Comparison of ENCODE assay signal across 31 cellular contexts in the genomic region with DNA sequence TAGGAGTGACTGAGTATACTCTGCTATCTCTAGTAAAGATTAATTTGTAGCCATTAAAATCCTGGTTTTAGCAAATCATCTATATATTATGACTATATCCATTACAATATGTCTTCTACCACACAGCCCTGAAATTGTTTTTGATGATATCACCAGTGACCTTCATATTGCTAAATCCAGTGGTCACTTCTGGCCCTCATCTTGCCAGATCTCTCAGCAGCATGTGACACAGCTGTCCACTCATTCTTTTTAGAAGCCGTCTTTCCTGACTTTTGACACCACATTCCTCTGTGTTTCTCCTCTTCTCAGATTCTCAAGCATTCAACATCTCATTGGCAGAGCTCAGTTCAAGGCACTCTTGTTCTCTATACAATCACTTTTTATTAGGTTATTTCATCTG. TPM values are rescaled to one million over a fixed set of nuclear protein-coding genes. Genes with fewer than 3 reads are reported as not detected.
DNase-seq lines count a peak whose midpoint lies in the region; ATAC-seq, FAIRE-seq and TF ChIP-seq lines count a peak whose summit lies in the region.
"Had no signal": no experiment of that assay in that cellular context is flagged by ENCODE, and none has a peak within 500 bp of the region (broad histone marks: within the 10 kb centered on the region; RNA-seq: fewer than 3 reads in every experiment).

No MANE protein-coding gene starts in this region.

- H3K27me3 ChIP-seq in astrocyte (ENCODE audit: insufficient read depth, low read length) (no peaks in the 10 kb centered on the region), Karpas-422 (ENCODE audit: low read length) (no peaks in the 10 kb centered on the region), PC-9 (ENCODE audit: insufficient read depth, low read depth) (no peaks in the 10 kb centered on the region)
- H3K27me3 ChIP-seq: BLaER1 treated with 17β-estradiol and CSF1 and Interleukin-3, amounts not matched to agents 10 nM and 100 nM; gastrocnemius medialis; upper lobe of left lung had no signal

- no peaks in the 10 kb centered on the region for H3K4me1 Mint-ChIP-seq in astrocyte (ENCODE audit: low read depth, unreplicated experiment)

- H3K4me3 ChIP-seq in astrocyte (ENCODE audit: insufficient read depth, low read depth, low read length) (no peak overlapping the region), fibroblast of villous mesenchyme (ENCODE audit: low read depth, low read length) (no peak overlapping the region), Karpas-422 (ENCODE audit: low read length) (no peak overlapping the region), PC-9 (no peak overlapping the region)
- H3K4me3 ChIP-seq: BLaER1 treated with 17β-estradiol and CSF1 and Interleukin-3, amounts not matched to agents 10 nM and 100 nM; gastrocnemius medialis; mucosa of descending colon; prostate gland; upper lobe of left lung had no signal

- no peak for FAIRE-seq in astrocyte (lab: Jason Lieb, UNC)
- FAIRE-seq: G401.6 had no signal

- H3K79me2 ChIP-seq in astrocyte (ENCODE audit: insufficient read depth, low read length) (no peaks in the 10 kb centered on the region), Karpas-422 (ENCODE audit: low read length) (no peaks in the 10 kb centered on the region), PC-9 (ENCODE audit: low read depth) (no peaks in the 10 kb centered on the region)

- POLR2A ChIA-PET in PC-9 (lab: Charles Lee; ENCODE audit: unreplicated experiment), result interaction anchor here (0.5 kb wide), 1 partner anchor 60 kb away, joined by 10 read pairs; no protein-coding TSS in a partner anchor

- no peaks in the 10 kb centered on the region for H3K4me1 ChIP-seq in astrocyte (ENCODE audit: insufficient read depth, low read length)
- no peaks in the 10 kb centered on the region for H3K4me1 ChIP-seq in Karpas-422 (ENCODE audit: low read length)
- no peaks in the 10 kb centered on the region for H3K4me1 ChIP-seq in PC-9 (replicated peaks; ENCODE audit: insufficient read depth)
- H3K4me1 ChIP-seq: BLaER1 treated with 17β-estradiol and CSF1 and Interleukin-3, amounts not matched to agents 10 nM and 100 nM; gastrocnemius medialis; prostate gland; upper lobe of left lung had no signal

- TF ChIP-seq CTCF in astrocyte (IDR thresholded peaks at IDR 0.05; ENCODE audit: insufficient read depth, low read depth, low read length) (no peak), fibroblast of villous mesenchyme (IDR thresholded peaks at IDR 0.05; ENCODE audit: insufficient read depth, low read depth, low read length) (no peak), PC-9 (conservative IDR thresholded peaks at IDR 0.05) (no peak)

- H3K9me3 ChIP-seq in astrocyte (ENCODE audit: insufficient read depth, low read depth, low read length), result no peaks in the 10 kb centered on the region
- peaks cover 16% of the 10 kb centered on the region for H3K9me3 ChIP-seq in Karpas-422 (ENCODE audit: low read length)
- no peaks in the 10 kb centered on the region for H3K9me3 ChIP-seq in PC-9 (ENCODE audit: insufficient read depth, low read depth)
- H3K9me3 ChIP-seq: gastrocnemius medialis, mucosa of descending colon, prostate gland, upper lobe of left lung had no signal

- H3K4me2 ChIP-seq in astrocyte (ENCODE audit: low read length), result no peak overlapping the region
- no peak overlapping the region for H3K4me2 ChIP-seq in Karpas-422 (ENCODE audit: low read depth, low read length, poor library complexity, severe bottlenecking)
- no peak overlapping the region for H3K4me2 ChIP-seq in PC-9
- H3K4me2 ChIP-seq: BLaER1 treated with 17β-estradiol and CSF1 and Interleukin-3, amounts not matched to agents 10 nM and 100 nM had no signal

- H3K36me3 ChIP-seq in astrocyte (ENCODE audit: insufficient read depth, low read length), result no peaks in the 10 kb centered on the region
- H3K36me3 ChIP-seq in Karpas-422 (ENCODE audit: insufficient read depth, low read length), result no peaks in the 10 kb centered on the region
- H3K36me3 ChIP-seq in PC-9 (ENCODE audit: low read depth), result no peaks in the 10 kb centered on the region
- H3K36me3 ChIP-seq: gastrocnemius medialis, prostate gland, upper lobe of left lung had no signal

- no peaks in the 10 kb centered on the region for H3F3A ChIP-seq in PC-9 (ENCODE audit: insufficient read depth, low read depth)

- H3K9ac ChIP-seq in astrocyte (ENCODE audit: low read length), result no peak overlapping the region
- no peak overlapping the region for H3K9ac ChIP-seq in Karpas-422 (ENCODE audit: low read length)
- H3K9ac ChIP-seq: BLaER1 treated with 17β-estradiol and CSF1 and Interleukin-3, amounts not matched to agents 10 nM and 100 nM had no signal

- no TSS peak for BruUV-seq in PC-9 (replicated peaks; lab: Mats Ljungman, UMichigan)

- CTCF ChIA-PET in PC-9 (lab: Charles Lee), result no interaction called here

- H3K27ac ChIP-seq in astrocyte (ENCODE audit: low read depth, low read length) (no peak overlapping the region), Karpas-422 (ENCODE audit: low read length) (no peak overlapping the region), PC-9 (no peak overlapping the region)
- H3K27ac ChIP-seq: BLaER1 treated with 17β-estradiol and CSF1 and Interleukin-3, amounts not matched to agents 10 nM and 100 nM; epithelial cell of prostate; gastrocnemius medialis; prostate gland; upper lobe of left lung had no signal

- H3K9me3 Mint-ChIP-seq in astrocyte (ENCODE audit: unreplicated experiment), result no peaks in the 10 kb centered on the region

- DNase-seq in HS-5 (ENCODE audit: low read depth) (peak; percentile 52), astrocyte (ENCODE audit: low read depth) (peak; percentile 10), fibroblast of villous mesenchyme (ENCODE audit: low read depth) (peak; percentile 36), sciatic nerve (ENCODE audit: low spot score) (no peak), NCI-H128 (lab: John Stamatoyannopoulos, UW; ENCODE audit: unreplicated experiment) (no peak), Karpas-422 (no peak), PC-9 (no peak), SHP77 treated with DMSO at 0.1 percent for 48 hours (lab: John Stamatoyannopoulos, UW) (no peak)
- DNase-seq: activated CD4-positive, alpha-beta T cell treated with anti-CD3 and anti-CD28 coated beads for 48 hours; activated CD8-positive, alpha-beta memory T cell treated with anti-CD3 and anti-CD28 coated beads for 24 hours; activated effector memory CD4-positive, alpha-beta T cell treated with Interleukin-2 at 50 U/mL for 16 hours; aorta; cortex of kidney; effector memory CD4-positive, alpha-beta T cell; gastrocnemius medialis; IMR-90; mucosa of descending colon; natural killer cell; NCI-H446 treated with DMSO at 0.1 percent for 48 hours; NCI-H82; nucleus accumbens; stimulated activated CD4-positive, alpha-beta T cell treated with anti-CD3 and anti-CD28 coated beads, Interleukin-15, amount 100 ng/mL, for 24 hours; stimulated activated CD4-positive, alpha-beta T cell treated with anti-CD3 and anti-CD28 coated beads, Interleukin-4, amount 100 ng/mL, for 4 hours; upper lobe of left lung had no signal

- no peak overlapping the region for H3K27ac Mint-ChIP-seq in astrocyte (ENCODE audit: unreplicated experiment)
- H3K27ac Mint-ChIP-seq: activated naive CD8-positive, alpha-beta T cell; natural killer cell; T-helper 1 cell treated with Interleukin-12 subunit alpha and Interleukin-12 subunit beta and Interleukin-4 antibody, amounts not matched to agents 30 μg/mL and 1 μg/mL, for 36 hours had no signal

- H3K9me2 ChIP-seq in Karpas-422 (replicated peaks; ENCODE audit: insufficient read depth, low read length) (no peaks in the 10 kb centered on the region), PC-9 (ENCODE audit: insufficient read depth) (no peaks in the 10 kb centered on the region)

- H3K27me3 Mint-ChIP-seq in astrocyte (ENCODE audit: low read depth, unreplicated experiment), result no peaks in the 10 kb centered on the region
- H3K27me3 Mint-ChIP-seq: activated naive CD8-positive, alpha-beta T cell had no signal

- intact Hi-C loops in sciatic nerve (cut with DNase I), result no loop called here
- intact Hi-C loops in PC-9 (cut with micrococcal nuclease; ENCODE audit: unreplicated experiment), result no loop called here

- no peaks in the 10 kb centered on the region for H3K36me3 Mint-ChIP-seq in astrocyte (ENCODE audit: low read depth, unreplicated experiment)
- H3K36me3 Mint-ChIP-seq: activated naive CD8-positive, alpha-beta T cell; natural killer cell had no signal

- no peak overlapping the region for H2AFZ ChIP-seq in astrocyte (ENCODE audit: low read depth, low read length)
- no peak overlapping the region for H2AFZ ChIP-seq in Karpas-422 (ENCODE audit: low read length)
- H2AFZ ChIP-seq in PC-9, result no peak overlapping the region

- no peaks in the 10 kb centered on the region for H4K20me1 ChIP-seq in astrocyte (ENCODE audit: insufficient read depth, low read length)
- H4K20me1 ChIP-seq in Karpas-422 (ENCODE audit: insufficient read depth, low read depth, low read length), result no peaks in the 10 kb centered on the region
- H4K20me1 ChIP-seq in PC-9 (ENCODE audit: insufficient read depth), result no peaks in the 10 kb centered on the region

- ATAC-seq in sciatic nerve, result peak; percentile 30
- ATAC-seq: gastrocnemius medialis, mucosa of descending colon, natural killer cell, SK-N-SH treated with all-trans-retinoic acid at 6 μM for 48 hours had no signal

- no peak overlapping the region for H3K4me3 Mint-ChIP-seq in astrocyte (ENCODE audit: unreplicated experiment)
- H3K4me3 Mint-ChIP-seq: activated naive CD8-positive, alpha-beta T cell; natural killer cell; T-helper 1 cell treated with Interleukin-12 subunit alpha and Interleukin-12 subunit beta and Interleukin-4 antibody, amounts not matched to agents 30 μg/mL and 1 μg/mL, for 36 hours had no signal

RNA-seq across cellular contexts. Expression of a gene that starts 54.9 kb away (rescaled TPM):
- 9.1 and 9.4 TPM in 2 replicates for total RNA-seq in astrocyte
- total RNA-seq in fibroblast of villous mesenchyme, result 12.6 and 21.2 TPM in 2 replicates
- total RNA-seq in sciatic nerve, result 26.6 TPM
- total RNA-seq in Karpas-422 (2014; rRNA removed; shearing (Covaris generic); ENCODE audit: low replicate concordance), result not detected in 2 replicates
- 10.7 and 18.3 TPM in 2 replicates for total RNA-seq in PC-9 (2021)
- total RNA-seq: IMR-90 had no signal

Comparison
In these comparisons a context has a peak if more than half of its experiments do, and no peak if none do; other contexts are left out.
1. DNase-seq: peak in HS-5 (single experiment), astrocyte (single experiment) and fibroblast of villous mesenchyme (single experiment); none in sciatic nerve (single experiment), NCI-H128 (single experiment), Karpas-422 (single experiment), PC-9 (0 of 2) and SHP77 treated with DMSO at 0.1 percent for 48 hours (single experiment).
2. RNA of a gene that starts 54.9 kb away (total RNA-seq): 26.6 TPM in sciatic nerve (single experiment), 12.6 to 21.2 TPM in fibroblast of villous mesenchyme, 10.7 to 18.3 TPM in PC-9 and 9.1 to 9.4 TPM in astrocyte; not detected in Karpas-422; every median in the first group is over 10 times any median in the second.